ENCODE assay signal across 8 cellular contexts in the genomic region with DNA sequence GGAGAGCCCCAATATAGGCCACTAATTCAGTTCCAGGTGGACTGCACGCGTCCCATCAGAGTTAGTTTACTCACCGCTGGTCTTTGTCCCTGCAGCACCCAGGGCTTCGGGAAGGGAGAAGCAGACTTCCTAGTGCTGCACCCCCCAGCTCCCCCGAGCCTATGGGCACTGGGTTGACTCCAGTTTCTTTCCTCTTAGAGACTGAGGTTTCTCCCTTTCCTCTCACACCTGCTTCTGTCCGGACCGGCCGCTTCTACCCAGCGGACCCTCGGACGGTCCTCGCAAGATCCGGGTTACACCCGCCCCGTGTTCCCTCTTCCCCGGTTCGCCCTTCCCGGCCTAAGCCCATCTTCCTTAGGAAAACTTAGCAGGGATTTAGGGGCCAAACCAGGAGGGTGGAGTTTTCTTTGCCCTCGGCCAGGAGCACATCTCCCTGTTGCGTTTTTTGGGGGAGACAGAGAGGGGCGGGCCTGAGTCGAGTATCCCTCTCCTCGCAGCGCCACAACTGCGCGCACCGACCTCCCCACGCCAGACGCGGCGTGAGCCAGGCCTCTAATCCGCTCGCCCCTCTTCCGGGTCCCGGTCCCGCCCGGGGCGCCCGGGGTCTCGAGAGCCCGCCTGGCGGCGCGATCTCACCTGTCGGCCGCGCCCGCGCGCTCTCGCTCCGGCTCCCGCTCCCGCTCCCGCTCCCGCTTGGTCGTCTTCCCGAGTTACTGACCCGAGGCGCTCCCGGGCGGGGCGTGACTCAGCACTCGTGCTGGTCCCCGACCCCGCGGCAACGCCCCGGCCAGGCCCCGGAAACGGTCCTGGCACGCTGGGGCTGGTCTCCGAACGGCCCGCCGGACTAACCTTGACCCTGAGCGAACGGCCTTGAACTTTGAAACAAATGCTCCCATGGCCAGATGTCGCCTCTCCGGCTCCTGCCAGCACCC. TPM values are rescaled to one million over a fixed set of nuclear protein-coding genes. Genes with fewer than 3 reads are reported as not detected.
A peak's percentile ranks its signal among the peaks of the same experiment; 100 is the strongest.
DNase-seq lines count a peak whose midpoint lies in the region; ATAC-seq and TF ChIP-seq lines count a peak whose summit lies in the region.

A gene (minus strand): TSS at position 728 of the 932 bp plus-strand sequence. CDS start 8,741 bp downstream, outside the sequence.

- peak; percentile 67 for TF ChIP-seq POLR2A in GM18505 (IDR thresholded peaks at IDR 0.05; ENCODE audit: borderline replicate concordance, extremely low read depth, insufficient read depth, insufficient read length)

- no peaks in the 10 kb centered on the region for H3K9me3 ChIP-seq in neuronal stem cell (replicated peaks in 1 of 2; ENCODE audit: control insufficient read depth in 2 of 2, insufficient read depth in 1 of 2, low read depth in 1 of 2, low read length in 2 of 2)

- peaks cover 4 to 50% (median 31%) of the 10 kb centered on the region in 3 experiments for H3K27me3 ChIP-seq in neuronal stem cell (ENCODE audit: control insufficient read depth in 3 of 3, insufficient read depth in 3 of 3, low read depth in 1 of 3, low read length in 3 of 3)

- peak within 1 kb of the TSS; percentile 61 for H3K23ac ChIP-seq in neuronal stem cell (ENCODE audit: low read depth, low read length, poor library complexity)

- no peaks in the 10 kb centered on the region for H3K36me3 ChIP-seq in neuronal stem cell (replicated peaks in 1 of 2; ENCODE audit: control insufficient read depth in 2 of 2, insufficient read depth in 2 of 2, low read length in 2 of 2)

- H4K8ac ChIP-seq in neuronal stem cell (ENCODE audit: low read depth, low read length), result no peak within 1 kb of the TSS

- H2BK120ac ChIP-seq in neuronal stem cell (ENCODE audit: low read depth, low read length), result no peak within 1 kb of the TSS

- H3K4me2 ChIP-seq in neuronal stem cell (ENCODE audit: insufficient read depth, low read length, poor library complexity, severe bottlenecking), result peak within 1 kb of the TSS; percentile 85

- no peak within 1 kb of the TSS for H2BK15ac ChIP-seq in neuronal stem cell (ENCODE audit: low read length)

- no peak within 1 kb of the TSS for H4K91ac ChIP-seq in neuronal stem cell (ENCODE audit: low read depth, low read length, poor library complexity)

- H3K4me1 ChIP-seq in neuronal stem cell (ENCODE audit: control insufficient read depth in 2 of 2, insufficient read depth in 1 of 2, low read depth in 1 of 2, low read length in 2 of 2), result peaks cover 0 to 3% of the 10 kb centered on the region in 2 donors

- H2BK5ac ChIP-seq in neuronal stem cell (ENCODE audit: low read length), result no peak within 1 kb of the TSS

- H3K27ac ChIP-seq in neuronal stem cell (replicated peaks; ENCODE audit: low read length), result no peak within 1 kb of the TSS

- H2AK5ac ChIP-seq in neuronal stem cell (ENCODE audit: low read depth, low read length), result no peak within 1 kb of the TSS

- no peak within 1 kb of the TSS for H3K18ac ChIP-seq in neuronal stem cell (ENCODE audit: low read length)

- no peaks in the 10 kb centered on the region for H3K79me1 ChIP-seq in neuronal stem cell (ENCODE audit: low read depth, low read length)

- ATAC-seq in GM18505 (IDR thresholded peaks at IDR 0.05; ENCODE audit: unreplicated experiment) (peak; percentile 79), HG02840 (IDR thresholded peaks at IDR 0.05; ENCODE audit: low FRiP score, unreplicated experiment) (peak; percentile 65)

- H2BK12ac ChIP-seq in neuronal stem cell (ENCODE audit: low read length), result no peak within 1 kb of the TSS

- H3K14ac ChIP-seq in neuronal stem cell (ENCODE audit: low read length), result no peak within 1 kb of the TSS

- H3K9ac ChIP-seq in neuronal stem cell (ENCODE audit: low read depth, low read length, poor library complexity), result no peak within 1 kb of the TSS

- no CpG with 5 or more reads among the region's 80 CpGs for whole genome bisulfite sequencing in neuronal stem cell (ENCODE audit: extremely low coverage in 2 of 2, insufficient read length in 2 of 2, insufficient replicate concordance in 1 of 2), 2 donors

- peak within 1 kb of the TSS; percentile 89 for H2AFZ ChIP-seq in neuronal stem cell (ENCODE audit: low read length)

- no peak within 1 kb of the TSS for H3K4ac ChIP-seq in neuronal stem cell (ENCODE audit: low read length)

- peak within 1 kb of the TSS; percentile 35 to 73 for H3K4me3 ChIP-seq in neuronal stem cell (ENCODE audit: low read length in 2 of 2)

- DNase-seq in AG08396 (ENCODE audit: low spot score) (peak; percentile 96), NCI-H226 (peak; percentile 83), activated gamma-delta T cell treated with Interleukin-2 at 50 U/mL for 16 hours (peak; percentile 40), foreskin melanocyte (peak; percentile 73), neuronal stem cell (ENCODE audit: low spot score) (peak; percentile 40), middle frontal gyrus (ENCODE audit: extremely low spot score, low spot score) (no peak)

RNA-seq across cellular contexts. Expression of the gene that starts here (rescaled TPM):
- polyA plus RNA-seq in neuronal stem cell (2013, experiment 1 of 2), result 0.95 TPM
- polyA plus RNA-seq in neuronal stem cell (2013, experiment 2 of 2), result 1.1 TPM
